ENCODE assay signal across 14 cellular contexts in genomic region chr3:46952813-46953212, GRCh38. TPM values are rescaled to one million over a fixed set of nuclear protein-coding genes. Genes with fewer than 3 reads are reported as not detected.
A peak's percentile ranks its signal among the peaks of the same experiment; 100 is the strongest.
DNase-seq lines count a peak whose midpoint lies in the region; ATAC-seq, FAIRE-seq and TF ChIP-seq lines count a peak whose summit lies in the region.
"Had no signal": no experiment of that assay in that cellular context is flagged by ENCODE, and none has a peak within 500 bp of the region (broad histone marks: within the 10 kb centered on the region; RNA-seq: fewer than 3 reads in every experiment).

No MANE protein-coding gene starts in this region.

- peak overlapping the region; percentile 63 for H3K4me2 ChIP-seq in OCI-LY3 (ENCODE audit: low read length)

- 65% methylated on average over 2 of the region's 2 CpGs for WGBS in right cardiac atrium

- peak overlapping the region; percentile 84 to 94 for H3K27ac Mint-ChIP-seq in effector memory CD8-positive, alpha-beta T cell

- H3K36me3 ChIP-seq in OCI-LY3 (replicated peaks; ENCODE audit: low read depth, low read length), result peaks cover 16% of the 10 kb centered on the region

- intact Hi-C loops in right cardiac atrium (cut with DNase I) (no loop called here), cardiac septum (cut with DNase I) (no loop called here)

- H3K79me2 ChIP-seq in OCI-LY3 (ENCODE audit: low read length), result peaks cover 98% of the 10 kb centered on the region

- peaks cover 82 to 84% of the 10 kb centered on the region in 2 donors for H3K4me1 Mint-ChIP-seq in effector memory CD8-positive, alpha-beta T cell (ENCODE audit: low read depth in 2 of 2)

- 0 out of 2 replicates have a peak overlapping the region, but pooled peaks have one; percentile 43 for H3K9ac ChIP-seq in OCI-LY3 (ENCODE audit: low read length)

- peak; percentile 59 for FAIRE-seq in urothelium cell line (lab: Jason Lieb, UNC)
- FAIRE-seq: endometrium, RCC 7860 had no signal

- H3K4me3 ChIP-seq in right cardiac atrium (ENCODE audit: low read length), result no peak overlapping the region
- peak overlapping the region; percentile 23; the same call in 1 of the 2 replicates for H3K4me3 ChIP-seq in OCI-LY3 (ENCODE audit: low read length)

- no peaks in the 10 kb centered on the region for H3K9me3 Mint-ChIP-seq in effector memory CD8-positive, alpha-beta T cell

- H4K20me1 ChIP-seq in OCI-LY3 (ENCODE audit: insufficient read depth, low read length), result peaks cover 89% of the 10 kb centered on the region

- TF ChIP-seq CTCF in OCI-LY3 (IDR thresholded peaks at IDR 0.05; ENCODE audit: low read depth, low read length), result no peak

- H3K27me3 Mint-ChIP-seq in effector memory CD8-positive, alpha-beta T cell, result no peaks in the 10 kb centered on the region

- peak overlapping the region; percentile 15 for H3K27ac ChIP-seq in right cardiac atrium (ENCODE audit: low read length)
- peak overlapping the region; percentile 71 for H3K27ac ChIP-seq in OCI-LY3 (ENCODE audit: low read length)
- H3K27ac ChIP-seq: foreskin keratinocyte had no signal

- ATAC-seq in right cardiac atrium (no peak), HG02884 (IDR thresholded peaks at IDR 0.05; ENCODE audit: unreplicated experiment) (no peak)
- ATAC-seq in effector memory CD8-positive, alpha-beta T cell (replicated peaks), result no peak
- ATAC-seq: foreskin keratinocyte had no signal

- H3K36me3 Mint-ChIP-seq in effector memory CD8-positive, alpha-beta T cell (ENCODE audit: insufficient read depth), result peaks cover 39% of the 10 kb centered on the region

- DNase-seq in right cardiac atrium (no peak), cardiac septum (ENCODE audit: low spot score) (no peak), urothelium cell line (ENCODE audit: low spot score) (no peak), EL (no peak), LoVo (ENCODE audit: low spot score) (no peak)
- no peak for DNase-seq in effector memory CD8-positive, alpha-beta T cell
- DNase-seq: activated gamma-delta T cell treated with Interleukin-2 at 50 U/mL for 16 hours, foreskin keratinocyte, NCI-H1930, NCI-H526 treated with DMSO at 0.1 percent for 48 hours had no signal

- peaks cover 50% of the 10 kb centered on the region for H3K4me1 ChIP-seq in right cardiac atrium (ENCODE audit: control insufficient read depth, insufficient read depth, low read length)
- H3K4me1 ChIP-seq in OCI-LY3 (ENCODE audit: low read length), result peaks cover 76% of the 10 kb centered on the region

- no peaks in the 10 kb centered on the region for H3K27me3 ChIP-seq in right cardiac atrium (ENCODE audit: control insufficient read depth, insufficient read depth)
- no peaks in the 10 kb centered on the region for H3K27me3 ChIP-seq in OCI-LY3 (ENCODE audit: low read depth, low read length)
- H3K27me3 ChIP-seq: foreskin keratinocyte had no signal

- H3K4me3 Mint-ChIP-seq in effector memory CD8-positive, alpha-beta T cell, result peak overlapping the region; percentile 71 to 77

- H3K9me3 ChIP-seq in right cardiac atrium (ENCODE audit: control insufficient read depth, low read length) (no peaks in the 10 kb centered on the region), OCI-LY3 (ENCODE audit: insufficient read depth, low read length) (no peaks in the 10 kb centered on the region)

- H2AFZ ChIP-seq in OCI-LY3 (ENCODE audit: low read depth, low read length), result no peak overlapping the region

RNA-seq across cellular contexts. Expression of gene CCDC12, which starts 23.7 kb away (rescaled TPM):
- total RNA-seq in right cardiac atrium (10 to 100 TPM; 31.2 to 37.7 (median 34.2) TPM), cardiac septum (35.6 TPM)
- 58.0 TPM for polyA plus RNA-seq in right cardiac atrium

RNA-seq across cellular contexts. Expression of gene NBEAL2, which starts 26.7 kb away (rescaled TPM):
- total RNA-seq in right cardiac atrium (10 to 100 TPM; 15.9 to 20.1 (median 17.3) TPM), cardiac septum (14.2 TPM)
- polyA plus RNA-seq in right cardiac atrium, result 13.7 TPM
